Comparison of ENCODE assay signal across 8 cellular contexts in the genomic region with DNA sequence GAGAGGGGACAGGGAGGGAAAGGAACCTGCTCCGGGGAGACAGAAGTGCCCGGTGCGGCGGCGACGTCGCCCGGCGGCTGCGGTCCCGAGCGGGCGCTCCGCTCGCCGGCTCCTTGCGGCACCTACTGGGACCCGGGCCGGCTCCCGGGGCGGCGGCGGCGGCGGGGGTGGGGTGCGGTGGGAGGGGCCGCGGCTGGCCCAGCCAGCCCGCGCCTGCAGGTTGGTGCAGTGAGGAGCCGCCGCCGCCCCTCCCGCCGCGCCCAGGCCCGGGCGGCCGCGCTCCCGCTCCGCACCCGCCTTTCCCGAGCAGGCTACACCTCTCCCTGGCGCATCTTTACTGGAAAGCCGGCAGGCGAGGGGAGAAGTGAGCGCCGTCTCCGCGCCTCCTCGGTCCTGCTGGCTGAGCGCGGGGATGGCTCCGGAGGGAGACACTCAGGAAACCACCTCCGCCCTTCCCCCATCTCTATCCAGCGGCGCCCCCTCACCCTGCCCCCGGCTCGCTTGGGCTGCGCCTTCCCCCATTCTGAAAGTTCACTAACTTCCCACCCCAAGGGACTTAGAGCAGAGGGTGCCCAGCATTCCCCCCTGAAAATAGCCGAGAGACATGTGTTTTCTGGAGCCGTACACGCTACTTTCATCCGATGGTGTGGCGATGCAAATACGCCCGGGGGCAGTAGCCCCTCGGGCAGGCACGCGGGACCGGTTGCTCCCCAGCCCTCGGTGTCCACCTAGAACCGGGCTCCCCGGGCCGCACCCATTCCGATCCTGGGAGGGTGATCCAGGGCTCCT. TPM values are rescaled to one million over a fixed set of nuclear protein-coding genes. Genes with fewer than 3 reads are reported as not detected.
DNase-seq lines count a peak whose midpoint lies in the region; ATAC-seq lines count a peak whose summit lies in the region.

A gene (minus strand): TSS at position 127 of the 789 bp plus-strand sequence.

- DNase-seq in activated naive CD4-positive, alpha-beta T cell treated with anti-CD3 and anti-CD28 coated beads, Interleukin-2, amount 10 ng/mL, durations not matched to agents 7 days and 5 days, result no peak
- no peak for DNase-seq in activated naive CD4-positive, alpha-beta T cell (lab: John Stamatoyannopoulos, UW)
- DNase-seq in T1000 (lab: John Stamatoyannopoulos, UW) (peak; percentile 10), head of caudate nucleus (peak in 35 of 42 donors; percentile 7 to 59 (median 24)), sciatic nerve (ENCODE audit: low spot score) (no peak), OCI-M2 (lab: John Stamatoyannopoulos, UW; ENCODE audit: unreplicated experiment) (no peak)

- peaks cover 9% of the 10 kb centered on the region for H3K4me1 Mint-ChIP-seq in activated naive CD4-positive, alpha-beta T cell treated with anti-CD3 and anti-CD28 coated beads, Interleukin-2, amount 10 ng/mL, durations not matched to agents 7 days and 5 days

- H3K4me3 Mint-ChIP-seq in activated naive CD4-positive, alpha-beta T cell treated with anti-CD3 and anti-CD28 coated beads, Interleukin-2, amount 10 ng/mL, durations not matched to agents 7 days and 5 days, result peak within 1 kb of the TSS; percentile 57

- H3K36me3 Mint-ChIP-seq in activated naive CD4-positive, alpha-beta T cell treated with anti-CD3 and anti-CD28 coated beads, Interleukin-2, amount 10 ng/mL, durations not matched to agents 7 days and 5 days, result no peaks in the 10 kb centered on the region

- peaks cover 56% of the 10 kb centered on the region for H3K27me3 Mint-ChIP-seq in activated naive CD4-positive, alpha-beta T cell treated with anti-CD3 and anti-CD28 coated beads, Interleukin-2, amount 10 ng/mL, durations not matched to agents 7 days and 5 days

- no peak within 1 kb of the TSS for H3K27ac Mint-ChIP-seq in activated naive CD4-positive, alpha-beta T cell treated with anti-CD3 and anti-CD28 coated beads, Interleukin-2, amount 10 ng/mL, durations not matched to agents 7 days and 5 days

- H3K9me3 Mint-ChIP-seq in activated naive CD4-positive, alpha-beta T cell treated with anti-CD3 and anti-CD28 coated beads, Interleukin-2, amount 10 ng/mL, durations not matched to agents 7 days and 5 days, result no peaks in the 10 kb centered on the region

- CTCF ChIA-PET in activated naive CD4-positive, alpha-beta T cell treated with anti-CD3 and anti-CD28 coated beads, Interleukin-2, amount 10 ng/mL, durations not matched to agents 7 days and 5 days (lab: Charles Lee), result no interaction called here

- intact Hi-C loops in head of caudate nucleus (cut with DNase I) (no loop called here), sciatic nerve (cut with DNase I) (no loop called here)

- peak; percentile 45 for ATAC-seq in sciatic nerve
- no peak for ATAC-seq in HG02763 (IDR thresholded peaks at IDR 0.05; ENCODE audit: unreplicated experiment)
- no peak for ATAC-seq in GM21526 (IDR thresholded peaks at IDR 0.05; ENCODE audit: low FRiP score, unreplicated experiment)

RNA-seq across cellular contexts. Expression of the gene that starts here (rescaled TPM):
- 0.27 TPM for total RNA-seq in sciatic nerve

Comparison
In these comparisons a context has a peak if more than half of its experiments do, and no peak if none do; other contexts are left out.
1. Peak in ATAC-seq in sciatic nerve; RNA of the gene not detected or under 1 TPM.
2. DNase-seq: peak in T1000 (single experiment) and head of caudate nucleus (35 of 42); none in activated naive CD4-positive, alpha-beta T cell treated with anti-CD3 and anti-CD28 coated beads, Interleukin-2, amount 10 ng/mL, durations not matched to agents 7 days and 5 days (single experiment), activated naive CD4-positive, alpha-beta T cell (0 of 4), sciatic nerve (single experiment) and OCI-M2 (single experiment).